Comparison of ENCODE assay signal across 24 cellular contexts in genomic region chrX:72230290-72230689, GRCh38. TPM values are rescaled to one million over a fixed set of nuclear protein-coding genes. Genes with fewer than 3 reads are reported as not detected.
"Had no signal": no experiment of that assay in that cellular context is flagged by ENCODE, and none has a peak within 500 bp of the region (broad histone marks: within the 10 kb centered on the region; RNA-seq: fewer than 3 reads in every experiment).

No MANE protein-coding gene starts in this region.

- H3K9me3 Mint-ChIP-seq: dendritic cell treated with granulocyte-macrophage colony-stimulating factor and Interleukin-4, amounts not matched to agents 40 ng/mL and 50 ng/mL, for 4 days; effector memory CD8-positive, alpha-beta T cell; immature natural killer cell had no signal

- H3K36me3 ChIP-seq: colonic mucosa, esophagus muscularis mucosa, gastroesophageal sphincter, heart left ventricle, left lung, lower lobe of right lung had no signal

- H3K27me3 ChIP-seq: colonic mucosa, esophagus muscularis mucosa, foreskin keratinocyte, gastroesophageal sphincter, heart left ventricle, hepatocyte, left lung had no signal

- H3K9me3 ChIP-seq: colonic mucosa, esophagus muscularis mucosa, gastroesophageal sphincter, left lung, lower lobe of right lung, mucosa of descending colon had no signal

- H3K4me1 Mint-ChIP-seq: endodermal cell, immature natural killer cell, mesothelial cell of epicardium had no signal

- ATAC-seq: effector memory CD8-positive, alpha-beta T cell; foreskin keratinocyte; gastroesophageal sphincter; heart left ventricle; left lung; left ventricle myocardium superior; lower lobe of right lung; mucosa of descending colon had no signal

- H3K27ac Mint-ChIP-seq: dendritic cell treated with granulocyte-macrophage colony-stimulating factor and Interleukin-4, amounts not matched to agents 40 ng/mL and 50 ng/mL, for 4 days; effector memory CD8-positive, alpha-beta T cell; endodermal cell; immature natural killer cell; mesothelial cell of epicardium had no signal

- H3K27ac ChIP-seq: colonic mucosa, esophagus muscularis mucosa, foreskin keratinocyte, gastroesophageal sphincter, heart left ventricle, hepatocyte, left lung, lower lobe of right lung had no signal

- H3K36me3 Mint-ChIP-seq: immature natural killer cell had no signal

- H3K27me3 Mint-ChIP-seq: dendritic cell treated with granulocyte-macrophage colony-stimulating factor and Interleukin-4, amounts not matched to agents 40 ng/mL and 50 ng/mL, for 4 days; effector memory CD8-positive, alpha-beta T cell had no signal

- H3K4me3 Mint-ChIP-seq: dendritic cell treated with granulocyte-macrophage colony-stimulating factor and Interleukin-4, amounts not matched to agents 40 ng/mL and 50 ng/mL, for 4 days; effector memory CD8-positive, alpha-beta T cell; endodermal cell; immature natural killer cell; mesothelial cell of epicardium had no signal

- DNase-seq: colonic mucosa; cortex of kidney; effector CD8-positive, alpha-beta T cell; effector memory CD8-positive, alpha-beta T cell; endodermal cell; foreskin keratinocyte; heart left ventricle; hypothalamus; immature natural killer cell; islet precursor cell; kidney; kidney glomerular epithelial cell; left lung; left ventricle myocardium superior; lower lobe of right lung; mesenchymal stem cell; mucosa of descending colon had no signal

- H3K4me3 ChIP-seq: colonic mucosa, esophagus muscularis mucosa, gastroesophageal sphincter, heart left ventricle, hepatocyte, left lung, lower lobe of right lung, mucosa of descending colon had no signal

- H3K4me1 ChIP-seq: colonic mucosa, esophagus muscularis mucosa, foreskin keratinocyte, gastroesophageal sphincter, heart left ventricle, left lung, lower lobe of right lung had no signal

RNA-seq across cellular contexts. Expression of gene ERCC6L, which starts 8.5 kb away (rescaled TPM):
- total RNA-seq: mesenteric fat pad, myocyte had no signal
